Comparison of ENCODE assay signal across 24 cellular contexts in the genomic region with DNA sequence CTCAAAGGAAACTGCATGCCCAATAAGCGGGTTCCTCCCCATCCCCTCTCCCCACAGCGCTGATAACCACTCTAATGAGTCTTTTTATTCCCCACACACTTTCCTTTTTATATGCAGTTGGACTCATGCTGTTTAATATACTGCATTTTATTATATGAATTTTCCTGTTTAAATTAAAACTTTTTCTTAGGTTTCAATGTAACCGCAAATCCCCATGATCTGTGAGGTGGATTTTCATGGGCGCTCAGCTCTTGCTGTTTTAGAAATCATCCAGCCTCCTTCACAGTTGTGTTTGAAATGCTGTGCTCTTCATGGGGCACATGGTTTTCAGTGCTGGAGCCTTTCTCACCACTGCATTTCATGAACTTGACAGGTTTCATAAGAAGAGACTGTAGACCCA.
DNase-seq lines count a peak whose midpoint lies in the region; ATAC-seq, FAIRE-seq and TF ChIP-seq lines count a peak whose summit lies in the region.
"Had no signal": no experiment of that assay in that cellular context is flagged by ENCODE, and none has a peak within 500 bp of the region (broad histone marks: within the 10 kb centered on the region; RNA-seq: fewer than 3 reads in every experiment).

No MANE protein-coding gene starts in this region.

- intact Hi-C loops in ascending aorta (cut with DNase I): no loop called here

- H3K36me3 ChIP-seq in GM23338 (ENCODE audit: insufficient read depth) (no peaks in the 10 kb centered on the region), Loucy (ENCODE audit: insufficient read depth, low read length) (no peaks in the 10 kb centered on the region), astrocyte (ENCODE audit: insufficient read depth, low read length) (no peaks in the 10 kb centered on the region), ascending aorta (no peaks in the 10 kb centered on the region), WERI-Rb-1 (no peaks in the 10 kb centered on the region)
- H3K36me3 ChIP-seq: BE2C; BLaER1 treated with 17β-estradiol and CSF1 and Interleukin-3, amounts not matched to agents 10 nM and 100 nM had no signal

- H2AFZ ChIP-seq in GM23338 (no peak overlapping the region), Loucy (ENCODE audit: low read length) (no peak overlapping the region), astrocyte (ENCODE audit: low read depth, low read length) (no peak overlapping the region)
- H2AFZ ChIP-seq: GM23248 had no signal

- H3K9ac ChIP-seq in Loucy (ENCODE audit: low read depth, low read length, poor library complexity, severe bottlenecking): peak overlapping the region; percentile 8
- H3K9ac ChIP-seq in astrocyte (ENCODE audit: low read length): no peak overlapping the region
- H3K9ac ChIP-seq: BLaER1 treated with 17β-estradiol and CSF1 and Interleukin-3, amounts not matched to agents 10 nM and 100 nM; GM23248 had no signal

- H3K9me2 ChIP-seq in GM23338 (ENCODE audit: insufficient read depth) (no peaks in the 10 kb centered on the region), Loucy (replicated peaks; ENCODE audit: low read depth, low read length) (no peaks in the 10 kb centered on the region)

- DNase-seq in A549 (ENCODE audit: low read depth in 1 of 2, low spot score in 1 of 2) (no peak), GM23338 (ENCODE audit: low spot score) (no peak), astrocyte (ENCODE audit: low read depth) (no peak), ascending aorta (ENCODE audit: low spot score in 2 of 2) (no peak), NOMO-1 treated with DMSO at 0.1 percent for 48 hours (lab: John Stamatoyannopoulos, UW; ENCODE audit: unreplicated experiment) (no peak), NCI-H128 (lab: John Stamatoyannopoulos, UW; ENCODE audit: unreplicated experiment) (no peak), WERI-Rb-1 (no peak)
- DNase-seq: 8988T; AML-193; BE2C; CD4-positive, alpha-beta T cell; CD8-positive, alpha-beta memory T cell; DMS 273 treated with DMSO at 0.1 percent for 48 hours; DMS79; GDM1; GM23248; H9 had no signal

- no peaks in the 10 kb centered on the region for H3K9me3 ChIP-seq in A549
- no peaks in the 10 kb centered on the region for H3K9me3 ChIP-seq in Loucy (ENCODE audit: insufficient read depth, low read depth, low read length)
- no peaks in the 10 kb centered on the region for H3K9me3 ChIP-seq in astrocyte (ENCODE audit: insufficient read depth, low read depth, low read length)
- H3K9me3 ChIP-seq in ascending aorta: no peaks in the 10 kb centered on the region
- H3K9me3 ChIP-seq in WERI-Rb-1 (ENCODE audit: severe bottlenecking): no peaks in the 10 kb centered on the region
- H3K9me3 ChIP-seq: BE2C; BLaER1 treated with 17β-estradiol and CSF1 and Interleukin-3, amounts not matched to agents 10 nM and 100 nM had no signal

- H3K27me3 ChIP-seq in GM23338 (ENCODE audit: insufficient read depth) (no peaks in the 10 kb centered on the region), Loucy (ENCODE audit: insufficient read depth, low read length, poor library complexity, severe bottlenecking) (no peaks in the 10 kb centered on the region), astrocyte (ENCODE audit: insufficient read depth, low read length) (no peaks in the 10 kb centered on the region), ascending aorta (no peaks in the 10 kb centered on the region), WERI-Rb-1 (ENCODE audit: insufficient read depth, low read depth, severe bottlenecking) (no peaks in the 10 kb centered on the region)
- H3K27me3 ChIP-seq: BE2C; BLaER1 treated with 17β-estradiol and CSF1 and Interleukin-3, amounts not matched to agents 10 nM and 100 nM had no signal

- POLR2A ChIA-PET in A549 (lab: Yijun Ruan, JAX): no interaction called here

- 93% methylated on average over 4 of the region's 4 CpGs for WGBS in A549 (ENCODE audit: missing lambda C conversion rate)

- no peak for TF ChIP-seq EP300 in A549 (IDR thresholded peaks at IDR 0.05)

- H3K4me2 ChIP-seq in A549 (no peak overlapping the region), GM23338 (no peak overlapping the region), Loucy (ENCODE audit: low read depth, low read length, poor library complexity, severe bottlenecking) (peak overlapping the region; percentile 37), astrocyte (ENCODE audit: low read length) (no peak overlapping the region)

- H3K4me3 Mint-ChIP-seq in GM23338 (no peak overlapping the region), astrocyte (ENCODE audit: unreplicated experiment) (no peak overlapping the region)
- H3K4me3 Mint-ChIP-seq: CD14-positive monocyte; CD4-positive, alpha-beta T cell; CD8-positive, alpha-beta memory T cell; H9 had no signal

- H3K27ac Mint-ChIP-seq in GM23338: peak overlapping the region; percentile 84; the same call in 1 of the 2 replicates
- peak overlapping the region; percentile 17 for H3K27ac Mint-ChIP-seq in astrocyte (ENCODE audit: unreplicated experiment)
- H3K27ac Mint-ChIP-seq: CD4-positive, alpha-beta T cell; CD8-positive, alpha-beta memory T cell had no signal

- H3F3A ChIP-seq in GM23338 (replicated peaks; ENCODE audit: low read depth) (no peaks in the 10 kb centered on the region), Loucy (ENCODE audit: low read depth) (0 out of 2 replicates have a peak, but pooled peaks cover 3% of the 10 kb centered on the region)

- H3K4me1 Mint-ChIP-seq in GM23338 (peaks cover 17% of the 10 kb centered on the region; the same call in 2 of the 3 replicates), astrocyte (ENCODE audit: low read depth, unreplicated experiment) (peaks cover 30% of the 10 kb centered on the region)
- H3K4me1 Mint-ChIP-seq: CD8-positive, alpha-beta memory T cell had no signal

- no peak for TF ChIP-seq POLR2A in A549 (IDR thresholded peaks at IDR 0.05; ENCODE audit: low read length)

- H3K9me3 Mint-ChIP-seq in GM23338: no peaks in the 10 kb centered on the region
- no peaks in the 10 kb centered on the region for H3K9me3 Mint-ChIP-seq in astrocyte (ENCODE audit: unreplicated experiment)
- H3K9me3 Mint-ChIP-seq: CD14-positive monocyte; CD4-positive, alpha-beta T cell; H9 had no signal

- FAIRE-seq in A549 (lab: Jason Lieb, UNC): peak; percentile 72
- no peak for FAIRE-seq in astrocyte (lab: Jason Lieb, UNC)
- FAIRE-seq: D721Med, GM12878, GM19239 had no signal

- H4K20me1 ChIP-seq in GM23338 (replicated peaks; ENCODE audit: insufficient read depth) (no peaks in the 10 kb centered on the region), Loucy (ENCODE audit: insufficient read depth, low read length, poor library complexity, severe bottlenecking) (no peaks in the 10 kb centered on the region), astrocyte (ENCODE audit: insufficient read depth, low read length) (no peaks in the 10 kb centered on the region)
- H4K20me1 ChIP-seq: BLaER1 treated with 17β-estradiol and CSF1 and Interleukin-3, amounts not matched to agents 10 nM and 100 nM had no signal

- H3K4me3 ChIP-seq in A549: no peak overlapping the region
- no peak overlapping the region for H3K4me3 ChIP-seq in GM23338
- peak overlapping the region; percentile 14 for H3K4me3 ChIP-seq in Loucy (ENCODE audit: low read length, poor library complexity, severe bottlenecking)
- no peak overlapping the region for H3K4me3 ChIP-seq in astrocyte (ENCODE audit: insufficient read depth, low read depth, low read length)
- H3K4me3 ChIP-seq in ascending aorta: no peak overlapping the region
- H3K4me3 ChIP-seq in WERI-Rb-1 (ENCODE audit: low read depth, low read length): no peak overlapping the region
- H3K4me3 ChIP-seq: BLaER1 treated with 17β-estradiol and CSF1 and Interleukin-3, amounts not matched to agents 10 nM and 100 nM; GM12878; GM23248 had no signal

- CTCF ChIA-PET in A549 (lab: Yijun Ruan, JAX): interaction anchor here (0.9 to 4.3 kb wide), 6 partner anchors 9 to 590 kb away, joined by 3 to 18 read pairs (median 4); no protein-coding TSS in a partner anchor

- H3K4me1 ChIP-seq in A549 (peaks cover 30% of the 10 kb centered on the region), GM23338 (ENCODE audit: insufficient read depth) (0 out of 2 replicates have a peak, but pooled peaks cover 4% of the 10 kb centered on the region), Loucy (ENCODE audit: insufficient read depth, low read length, poor library complexity, severe bottlenecking) (peaks cover 67% of the 10 kb centered on the region), astrocyte (ENCODE audit: insufficient read depth, low read length) (peaks cover 3% of the 10 kb centered on the region), ascending aorta (peaks cover 0 to 4% of the 10 kb centered on the region in 2 donors)

- TF ChIP-seq RAD21 in A549 (conservative IDR thresholded peaks at IDR 0.05 in 1 of 2, IDR thresholded peaks at IDR 0.05 in 1 of 2): no peak

- H3K27ac ChIP-seq in A549 (no peak overlapping the region; a peak in 1 of 6 replicates), GM23338 (ENCODE audit: low read depth) (no peak overlapping the region), astrocyte (ENCODE audit: low read depth, low read length) (no peak overlapping the region), ascending aorta (no peak overlapping the region), WERI-Rb-1 (no peak overlapping the region)
- H3K27ac ChIP-seq: BLaER1 treated with 17β-estradiol and CSF1 and Interleukin-3, amounts not matched to agents 10 nM and 100 nM; GM23248 had no signal

- ATAC-seq in A549: no peak
- ATAC-seq in GM23338: no peak
- ATAC-seq: GM12878, HCT116 had no signal

- H3K36me3 Mint-ChIP-seq in GM23338 (ENCODE audit: low read depth) (no peaks in the 10 kb centered on the region), astrocyte (ENCODE audit: low read depth, unreplicated experiment) (peaks cover 7% of the 10 kb centered on the region)
- H3K36me3 Mint-ChIP-seq: CD14-positive monocyte had no signal

- H3K27me3 Mint-ChIP-seq in GM23338 (ENCODE audit: insufficient read depth, low read depth, poor library complexity) (peaks cover under 1% of the 10 kb centered on the region), astrocyte (ENCODE audit: low read depth, unreplicated experiment) (no peaks in the 10 kb centered on the region)
- H3K27me3 Mint-ChIP-seq: CD4-positive, alpha-beta T cell had no signal

- H3K79me2 ChIP-seq in GM23338 (replicated peaks; ENCODE audit: insufficient read depth) (no peaks in the 10 kb centered on the region), Loucy (ENCODE audit: insufficient read depth, low read length) (no peaks in the 10 kb centered on the region), astrocyte (ENCODE audit: insufficient read depth, low read length) (no peaks in the 10 kb centered on the region)

- TF ChIP-seq CTCF in A549 (IDR thresholded peaks at IDR 0.05) (no peak), GM23338 (conservative IDR thresholded peaks at IDR 0.05; ENCODE audit: low read depth in 2 of 2) (no peak), Loucy (conservative IDR thresholded peaks at IDR 0.05; ENCODE audit: low read length) (no peak), astrocyte (IDR thresholded peaks at IDR 0.05; ENCODE audit: insufficient read depth, low read depth, low read length) (no peak), ascending aorta (IDR thresholded peaks at IDR 0.05) (no peak), WERI-Rb-1 (IDR thresholded peaks at IDR 0.05; ENCODE audit: low read depth, low read length) (no peak)

TF ChIP-seq in GM23338, 12 proteins besides CTCF, POLR2A, EP300 and RAD21 (continues in another document):
- TF ChIP-seq STAT1 (IDR thresholded peaks at IDR 0.05; ENCODE audit: unreplicated experiment) (no peak), NANOG (IDR thresholded peaks at IDR 0.05; ENCODE audit: borderline replicate concordance) (no peak), JUNB (IDR thresholded peaks at IDR 0.05; ENCODE audit: unreplicated experiment) (no peak), EZH2phosphoT487 (IDR thresholded peaks at IDR 0.05; ENCODE audit: unreplicated experiment) (no peak)
